8 cellular contexts compared by ENCODE assay signal in genomic region chr17:50560185-50560824, GRCh38. TPM values are rescaled to one million over a fixed set of nuclear protein-coding genes. Genes with fewer than 3 reads are reported as not detected.
DNase-seq lines count a peak whose midpoint lies in the region; ATAC-seq and TF ChIP-seq lines count a peak whose summit lies in the region.

CACNA1G (plus strand) TSS chr17:50560715; CDS start chr17:50561460, 745 bp downstream.

- TF ChIP-seq RAD21 in Ishikawa (IDR thresholded peaks at IDR 0.05; ENCODE audit: low read depth), result no peak; the same call in 1 of the 2 replicates

- H3K79me1 ChIP-seq in neuronal stem cell (ENCODE audit: low read depth, low read length), result no peaks in the 10 kb centered on the region

- no peak within 1 kb of the TSS for H4K8ac ChIP-seq in neuronal stem cell (ENCODE audit: low read depth, low read length)

- no peaks in the 10 kb centered on the region for H3K36me3 ChIP-seq in neuronal stem cell (replicated peaks in 1 of 2; ENCODE audit: control insufficient read depth in 2 of 2, insufficient read depth in 2 of 2, low read length in 2 of 2)
- peaks cover 3 to 10% (median 10%) of the 10 kb centered on the region in 4 donors for H3K36me3 ChIP-seq in stomach

- peak within 1 kb of the TSS; percentile 52 to 77 for H3K4me3 ChIP-seq in neuronal stem cell (ENCODE audit: low read length in 2 of 2)
- peak within 1 kb of the TSS; percentile 55 to 76 (median 58) for H3K4me3 ChIP-seq in stomach

- no peak within 1 kb of the TSS for H2BK120ac ChIP-seq in neuronal stem cell (ENCODE audit: low read depth, low read length)

- intact Hi-C loops in stomach (cut with DNase I; ENCODE audit: low total_unique reads), result no loop called here

- H2BK12ac ChIP-seq in neuronal stem cell (ENCODE audit: low read length), result peak within 1 kb of the TSS; percentile 90

- H3K27ac ChIP-seq in RWPE1 (peak within 1 kb of the TSS; percentile 56), neuronal stem cell (replicated peaks; ENCODE audit: low read length) (no peak within 1 kb of the TSS), stomach (peak within 1 kb of the TSS in 1 of 5 donors; percentile 34)

- H3K4ac ChIP-seq in neuronal stem cell (ENCODE audit: low read length), result no peak within 1 kb of the TSS

- WGBS in neuronal stem cell (ENCODE audit: extremely low coverage in 2 of 2, insufficient read length in 2 of 2, insufficient replicate concordance in 1 of 2), 2 donors, result no CpG with 5 or more reads among the region's 56 CpGs
- WGBS in stomach, 5 donors, result 0 to 3% (median 1%) methylated on average over 24 to 56 of the region's 56 CpGs

- H3K27me3 ChIP-seq in neuronal stem cell (ENCODE audit: control insufficient read depth in 3 of 3, insufficient read depth in 3 of 3, low read depth in 1 of 3, low read length in 3 of 3) (peaks cover 13 to 54% (median 51%) of the 10 kb centered on the region in 3 experiments), stomach (peaks cover 6 to 82% (median 63%) of the 10 kb centered on the region in 3 donors)

- H2BK5ac ChIP-seq in neuronal stem cell (ENCODE audit: low read length), result peak within 1 kb of the TSS; percentile 54

- peak; percentile 86 for ATAC-seq in GM21737 (IDR thresholded peaks at IDR 0.05; ENCODE audit: unreplicated experiment)

- TF ChIP-seq POLR2A in stomach (IDR thresholded peaks at IDR 0.05), result no peak

- DNase-seq in DMS79 treated with DMSO at 0.1 percent for 48 hours (lab: John Stamatoyannopoulos, UW) (peak; percentile 72), RWPE1 (ENCODE audit: low spot score) (peak; percentile 97), foreskin melanocyte (peak; percentile 64), neuronal stem cell (ENCODE audit: low spot score) (peak; percentile 97), stomach (peak; percentile 88)
- peak; percentile 80 for DNase-seq in activated effector memory CD4-positive, alpha-beta T cell treated with Interleukin-2 at 50 U/mL for 16 hours

- peak within 1 kb of the TSS; percentile 95 for H2BK15ac ChIP-seq in neuronal stem cell (ENCODE audit: low read length)

- peak within 1 kb of the TSS; percentile 97 for H2AK5ac ChIP-seq in neuronal stem cell (ENCODE audit: low read depth, low read length)

- H3K4me1 ChIP-seq in neuronal stem cell (ENCODE audit: control insufficient read depth in 2 of 2, insufficient read depth in 1 of 2, low read depth in 1 of 2, low read length in 2 of 2) (peaks cover 37 to 46% of the 10 kb centered on the region in 2 donors), stomach (peaks cover 46 to 70% (median 53%) of the 10 kb centered on the region in 4 donors)

- H4K91ac ChIP-seq in neuronal stem cell (ENCODE audit: low read depth, low read length, poor library complexity), result no peak within 1 kb of the TSS

- H3K4me2 ChIP-seq in neuronal stem cell (ENCODE audit: insufficient read depth, low read length, poor library complexity, severe bottlenecking), result peak within 1 kb of the TSS; percentile 94

- peak within 1 kb of the TSS; percentile 4 for H3K9ac ChIP-seq in neuronal stem cell (ENCODE audit: low read depth, low read length, poor library complexity)

- no peak within 1 kb of the TSS for H3K23ac ChIP-seq in neuronal stem cell (ENCODE audit: low read depth, low read length, poor library complexity)

- no peak within 1 kb of the TSS for H3K14ac ChIP-seq in neuronal stem cell (ENCODE audit: low read length)

- no peak for TF ChIP-seq CTCF in RWPE1 (conservative IDR thresholded peaks at IDR 0.05; ENCODE audit: low read depth)
- no peak for TF ChIP-seq CTCF in stomach (IDR thresholded peaks at IDR 0.05)

- no peaks in the 10 kb centered on the region for H3K9me3 ChIP-seq in neuronal stem cell (replicated peaks in 1 of 2; ENCODE audit: control insufficient read depth in 2 of 2, insufficient read depth in 1 of 2, low read depth in 1 of 2, low read length in 2 of 2)
- no peaks in the 10 kb centered on the region for H3K9me3 ChIP-seq in stomach

- peak within 1 kb of the TSS; percentile 91 for H3K18ac ChIP-seq in neuronal stem cell (ENCODE audit: low read length)

- peak within 1 kb of the TSS; percentile 97 for H2AFZ ChIP-seq in neuronal stem cell (ENCODE audit: low read length)

- CTCF ChIA-PET in RWPE1 (lab: Yijun Ruan, JAX), result interaction anchor here (0.6 to 1.1 kb wide), 5 partner anchors 9 to 159 kb away, joined by 3 to 4 read pairs (median 3); partner anchors contain the start of genes EPN3 and LUC7L3

- TF ChIP-seq EP300 in Ishikawa (IDR thresholded peaks at IDR 0.05; ENCODE audit: borderline replicate concordance) (no peak), stomach (IDR thresholded peaks at IDR 0.05) (no peak)

- POLR2A ChIA-PET in RWPE1 (lab: Yijun Ruan, JAX; ENCODE audit: low non-redundant PET), result no interaction called here

TF ChIP-seq in Ishikawa, 13 proteins besides CTCF, POLR2A, EP300 and RAD21:
- TF ChIP-seq CEBPB (IDR thresholded peaks at IDR 0.05), result no peak
- TF ChIP-seq EGR1 (IDR thresholded peaks at IDR 0.05), result no peak
- peak; percentile 66; the same call in 1 of the 2 replicates for TF ChIP-seq ZBTB7A (IDR thresholded peaks at IDR 0.05; ENCODE audit: low read depth)
- TF ChIP-seq TCF12 (IDR thresholded peaks at IDR 0.05; ENCODE audit: low read depth), result peak; percentile 40; the same call in 1 of the 2 replicates
- TF ChIP-seq, protein P1, sequence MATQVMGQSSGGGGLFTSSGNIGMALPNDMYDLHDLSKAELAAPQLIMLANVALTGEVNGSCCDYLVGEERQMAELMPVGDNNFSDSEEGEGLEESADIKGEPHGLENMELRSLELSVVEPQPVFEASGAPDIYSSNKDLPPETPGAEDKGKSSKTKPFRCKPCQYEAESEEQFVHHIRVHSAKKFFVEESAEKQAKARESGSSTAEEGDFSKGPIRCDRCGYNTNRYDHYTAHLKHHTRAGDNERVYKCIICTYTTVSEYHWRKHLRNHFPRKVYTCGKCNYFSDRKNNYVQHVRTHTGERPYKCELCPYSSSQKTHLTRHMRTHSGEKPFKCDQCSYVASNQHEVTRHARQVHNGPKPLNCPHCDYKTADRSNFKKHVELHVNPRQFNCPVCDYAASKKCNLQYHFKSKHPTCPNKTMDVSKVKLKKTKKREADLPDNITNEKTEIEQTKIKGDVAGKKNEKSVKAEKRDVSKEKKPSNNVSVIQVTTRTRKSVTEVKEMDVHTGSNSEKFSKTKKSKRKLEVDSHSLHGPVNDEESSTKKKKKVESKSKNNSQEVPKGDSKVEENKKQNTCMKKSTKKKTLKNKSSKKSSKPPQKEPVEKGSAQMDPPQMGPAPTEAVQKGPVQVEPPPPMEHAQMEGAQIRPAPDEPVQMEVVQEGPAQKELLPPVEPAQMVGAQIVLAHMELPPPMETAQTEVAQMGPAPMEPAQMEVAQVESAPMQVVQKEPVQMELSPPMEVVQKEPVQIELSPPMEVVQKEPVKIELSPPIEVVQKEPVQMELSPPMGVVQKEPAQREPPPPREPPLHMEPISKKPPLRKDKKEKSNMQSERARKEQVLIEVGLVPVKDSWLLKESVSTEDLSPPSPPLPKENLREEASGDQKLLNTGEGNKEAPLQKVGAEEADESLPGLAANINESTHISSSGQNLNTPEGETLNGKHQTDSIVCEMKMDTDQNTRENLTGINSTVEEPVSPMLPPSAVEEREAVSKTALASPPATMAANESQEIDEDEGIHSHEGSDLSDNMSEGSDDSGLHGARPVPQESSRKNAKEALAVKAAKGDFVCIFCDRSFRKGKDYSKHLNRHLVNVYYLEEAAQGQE (IDR thresholded peaks at IDR 0.05; ENCODE audit: low read depth), result no peak
- TF ChIP-seq TEAD4 (IDR thresholded peaks at IDR 0.05), result 0 out of 2 replicates have a peak, but pooled peaks have one; percentile 38

RNA-seq across cellular contexts. Expression of gene CACNA1G, which starts in this region (rescaled TPM):
- 3.0 TPM for polyA plus RNA-seq in neuronal stem cell (2013, experiment 1 of 2)
- polyA plus RNA-seq in neuronal stem cell (2013, experiment 2 of 2), result 2.8 TPM
- total RNA-seq in stomach, result 1 to 10 TPM in 2 of 5 donors, not detected in 3; 2.0 to 3.7 TPM
- polyA plus RNA-seq in stomach, result under 1 TPM in 2 of 3 donors, not detected in 1; 0.06 to 0.10 TPM
